10 cellular contexts compared by ENCODE assay signal in the genomic region with DNA sequence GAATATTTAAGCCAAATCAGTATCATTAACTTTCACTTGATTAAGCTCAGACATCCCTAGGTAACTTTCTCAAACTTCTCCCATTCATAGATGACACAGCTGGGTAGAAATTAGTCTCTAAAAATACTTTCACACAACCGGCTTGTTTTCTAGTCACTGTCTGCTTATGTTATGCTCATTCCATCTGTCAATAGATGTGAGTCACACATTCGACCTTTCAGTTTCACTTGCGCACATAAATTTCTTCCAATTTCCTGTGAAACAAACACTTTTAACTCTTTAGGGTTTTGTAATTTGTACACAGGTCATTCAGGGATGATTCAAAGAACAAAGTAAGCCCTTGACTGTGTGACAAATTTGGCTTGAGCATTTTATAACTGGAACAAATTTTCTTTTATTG.
A peak's percentile ranks its signal among the peaks of the same experiment; 100 is the strongest.
DNase-seq lines count a peak whose midpoint lies in the region; ATAC-seq and TF ChIP-seq lines count a peak whose summit lies in the region.
"Had no signal": no experiment of that assay in that cellular context is flagged by ENCODE, and none has a peak within 500 bp of the region (broad histone marks: within the 10 kb centered on the region; RNA-seq: fewer than 3 reads in every experiment).

No MANE protein-coding gene starts in this region.

- ATAC-seq in GM21619 (IDR thresholded peaks at IDR 0.05; ENCODE audit: unreplicated experiment) = peak; percentile 96
- peak; percentile 80 for ATAC-seq in HG03571 (IDR thresholded peaks at IDR 0.05; ENCODE audit: unreplicated experiment)
- ATAC-seq in heart right ventricle = no peak
- no peak for ATAC-seq in left cardiac atrium

- H3K4me1 ChIP-seq in thyroid gland = no peaks in the 10 kb centered on the region
- no peaks in the 10 kb centered on the region for H3K4me1 ChIP-seq in heart right ventricle

- no peaks in the 10 kb centered on the region for H3K36me3 ChIP-seq in thyroid gland
- H3K36me3 ChIP-seq in heart right ventricle = no peaks in the 10 kb centered on the region

- H3K27me3 ChIP-seq in thyroid gland = no peaks in the 10 kb centered on the region
- H3K27me3 ChIP-seq in heart right ventricle = no peaks in the 10 kb centered on the region

- WGBS in thyroid gland, 2 donors = 55 to 60% methylated on average over 3 of the region's 3 CpGs
- WGBS in heart right ventricle, 2 donors = 37 to 40% methylated on average over 3 of the region's 3 CpGs

- no peak for TF ChIP-seq CTCF in fibroblast of pulmonary artery (IDR thresholded peaks at IDR 0.05; ENCODE audit: low read length, missing control alignments)
- no peak for TF ChIP-seq CTCF in thyroid gland (IDR thresholded peaks at IDR 0.05)
- no peak for TF ChIP-seq CTCF in heart right ventricle (IDR thresholded peaks at IDR 0.05)

- intact Hi-C loops in thyroid gland (cut with DNase I) = no loop called here
- intact Hi-C loops in heart right ventricle (cut with DNase I) = no loop called here
- intact Hi-C loops in left cardiac atrium (cut with DNase I) = no loop called here

- H3K9me3 ChIP-seq in thyroid gland = no peaks in the 10 kb centered on the region
- H3K9me3 ChIP-seq in heart right ventricle = no peaks in the 10 kb centered on the region

- TF ChIP-seq POLR2A in thyroid gland (IDR thresholded peaks at IDR 0.05) = no peak

- H3K27ac ChIP-seq in thyroid gland (no peak overlapping the region), heart right ventricle (no peak overlapping the region)

- DNase-seq in GM04504 (ENCODE audit: low read depth) = peak; percentile 40
- DNase-seq in fibroblast of pulmonary artery (ENCODE audit: low read depth) = peak; percentile 77
- no peak for DNase-seq in thyroid gland
- DNase-seq in heart right ventricle = no peak
- DNase-seq in stimulated activated CD4-positive, alpha-beta T cell treated with anti-CD3 and anti-CD28 coated beads, Interleukin-2, amount 100 ng/mL, for 48 hours = no peak
- DNase-seq in left cardiac atrium = no peak
- DNase-seq: activated effector memory CD4-positive, alpha-beta T cell treated with anti-CD3 and anti-CD28 coated beads, Interleukin-2, amount 50 U/mL, for 16 hours; NK-92 treated with Interleukin-12 subunit alpha and Interleukin-12 subunit beta, amount 100 ng/mL, for 24 hours had no signal

- H3K4me3 ChIP-seq in fibroblast of pulmonary artery (replicated peaks; ENCODE audit: low read depth, low read length) = no peak overlapping the region
- H3K4me3 ChIP-seq in thyroid gland (replicated peaks in 1 of 3) = no peak overlapping the region
- H3K4me3 ChIP-seq in heart right ventricle = no peak overlapping the region

Comparison
In these comparisons a context has a peak if more than half of its experiments do, and no peak if none do; other contexts are left out.
1. DNase-seq: peak in GM04504 (single experiment) and fibroblast of pulmonary artery (single experiment); none in thyroid gland (0 of 2), heart right ventricle (0 of 2), stimulated activated CD4-positive, alpha-beta T cell treated with anti-CD3 and anti-CD28 coated beads, Interleukin-2, amount 100 ng/mL, for 48 hours (0 of 2) and left cardiac atrium (single experiment).
2. ATAC-seq: peak in GM21619 (single experiment) and HG03571 (single experiment); none in heart right ventricle (0 of 8) and left cardiac atrium (0 of 2).